ENCODE assay signal across 12 cellular contexts in the genomic region with DNA sequence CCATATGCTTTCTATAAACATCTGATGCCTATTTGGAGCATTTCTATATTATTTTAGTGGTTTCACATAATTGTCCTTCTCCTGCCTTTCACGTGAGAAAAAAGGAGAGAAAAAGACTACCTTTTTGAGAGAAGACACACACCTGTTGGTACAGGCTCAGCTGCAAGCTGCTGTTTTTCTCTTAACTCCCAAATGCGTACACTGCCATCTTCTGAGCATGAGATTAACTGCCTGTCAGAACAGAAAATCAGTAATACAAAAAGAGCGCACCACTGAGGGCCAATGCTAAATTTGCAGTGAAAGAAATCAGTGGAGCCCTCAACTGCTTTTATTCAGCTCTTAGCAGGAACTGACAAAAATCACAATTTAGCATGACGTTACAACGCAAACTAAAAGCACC. TPM values are rescaled to one million over a fixed set of nuclear protein-coding genes. Genes with fewer than 3 reads are reported as not detected.
DNase-seq lines count a peak whose midpoint lies in the region; ATAC-seq, FAIRE-seq and TF ChIP-seq lines count a peak whose summit lies in the region.
"Had no signal": no experiment of that assay in that cellular context is flagged by ENCODE, and none has a peak within 500 bp of the region (broad histone marks: within the 10 kb centered on the region; RNA-seq: fewer than 3 reads in every experiment).

No MANE protein-coding gene starts in this region.

- no peaks in the 10 kb centered on the region for H3K9me3 ChIP-seq in HepG2 (ENCODE audit: low read length)

- no peaks in the 10 kb centered on the region for H3K79me2 ChIP-seq in HepG2 (ENCODE audit: insufficient read depth, low read length)

- H3K27me3 ChIP-seq in HepG2 (ENCODE audit: control insufficient read depth in 1 of 2, insufficient read depth in 2 of 2, low read length in 2 of 2), result no peaks in the 10 kb centered on the region

- no peak for TF ChIP-seq POLR2A in HepG2 (IDR thresholded peaks at IDR 0.05; ENCODE audit: insufficient read depth in 1 of 2, low read depth in 2 of 2, low read length in 2 of 2)

- DNase-seq in D721Med (ENCODE audit: insufficient read length, low spot score), result no peak
- peak; percentile 17 for DNase-seq in SK-N-DZ (ENCODE audit: low spot score)
- peak; percentile 18 for DNase-seq in HepG2 (ENCODE audit: low spot score)
- DNase-seq in GDM1 (lab: John Stamatoyannopoulos, UW), result no peak
- DNase-seq in NCI-H446 treated with DMSO at 0.1 percent for 48 hours (lab: John Stamatoyannopoulos, UW), result no peak
- no peak for DNase-seq in activated T-cell treated with anti-CD3 and anti-CD28 coated beads, Interleukin-2, amount 50 U/mL, for 1 hour
- no peak for DNase-seq in RWPE1 (ENCODE audit: low spot score)
- DNase-seq: NCI-H1048 had no signal

- no peaks in the 10 kb centered on the region for H4K20me1 ChIP-seq in HepG2 (ENCODE audit: insufficient read depth, low read length)

- CTCF ChIA-PET in HepG2 (lab: Yijun Ruan, JAX; ENCODE audit: low intra/inter-chr PET ratio, low total read pairs), result no interaction called here
- CTCF ChIA-PET in RWPE1 (lab: Yijun Ruan, JAX), result interaction anchor here (0.6 to 1.8 kb wide), 5 partner anchors 10 to 351 kb away, joined by 3 to 5 read pairs (median 3); no protein-coding TSS in a partner anchor

- intact Hi-C loops in HepG2 (cut with micrococcal nuclease; ENCODE audit: unreplicated experiment), result loop anchor here (5.0 kb wide), 1 partner anchor 295 kb away; no protein-coding TSS in a partner anchor

- H3K9ac ChIP-seq in HepG2 (ENCODE audit: insufficient read depth, low read depth, low read length), result no peak overlapping the region

- FAIRE-seq in D721Med (lab: Jason Lieb, UNC), result no peak
- peak; percentile 30 for FAIRE-seq in HepG2 (lab: Jason Lieb, UNC)
- FAIRE-seq: endometrium, keratinocyte had no signal

- H3K36me3 ChIP-seq in HepG2 (replicated peaks in 1 of 2; ENCODE audit: control insufficient read depth in 1 of 2, insufficient read depth in 2 of 2, low read length in 2 of 2), result peaks cover 0 to 1% of the 10 kb centered on the region in 2 experiments; a peak in 3 of 5 replicates

- no TSS peak for BruUV-seq in HepG2 (replicated peaks; lab: Mats Ljungman, UMichigan)

- H3K4me1 ChIP-seq in HepG2 (ENCODE audit: insufficient read depth, low read length), result no peaks in the 10 kb centered on the region

- TF ChIP-seq EP300 in Ishikawa (IDR thresholded peaks at IDR 0.05; ENCODE audit: borderline replicate concordance) (no peak), HepG2 (IDR thresholded peaks at IDR 0.05; ENCODE audit: low read depth in 2 of 2, low read length in 2 of 2) (no peak), HepG2 (CRISPR knock-in tag; IDR thresholded peaks at IDR 0.05; ENCODE audit: borderline replicate concordance) (no peak)

- no peak for ATAC-seq in HepG2
- ATAC-seq: sciatic nerve had no signal

- no peak overlapping the region for H2AFZ ChIP-seq in HepG2 (ENCODE audit: low read length)

- POLR2A ChIA-PET in HepG2 (lab: Yijun Ruan, JAX) (no interaction called here), RWPE1 (lab: Yijun Ruan, JAX; ENCODE audit: low non-redundant PET) (no interaction called here)

- in situ Hi-C loops in HepG2 (cut with HindIII; ENCODE audit: extremely low pct_ligation_motif_present, low pct_unique_long_range_greater_than_20kb), result no loop called here

- peak; percentile 19; the same call in 1 of the 2 replicates for TF ChIP-seq RAD21 in Ishikawa (IDR thresholded peaks at IDR 0.05; ENCODE audit: low read depth)
- no peak for TF ChIP-seq RAD21 in HepG2 (CRISPR knock-in tag; IDR thresholded peaks at IDR 0.05)

- H3K27ac ChIP-seq in HepG2 (ENCODE audit: extremely low read length, insufficient read depth, low read length), result no peak overlapping the region
- H3K27ac ChIP-seq in RWPE1, result no peak overlapping the region

- TF ChIP-seq CTCF in D721Med (IDR thresholded peaks at IDR 0.05; ENCODE audit: insufficient read depth, missing control alignments) (peak; percentile 50), HepG2 (CRISPR knock-in tag; IDR thresholded peaks at IDR 0.05) (peak; percentile 61), RWPE1 (conservative IDR thresholded peaks at IDR 0.05; ENCODE audit: low read depth) (no peak)

- no peak overlapping the region for H3K4me2 ChIP-seq in HepG2 (ENCODE audit: low read depth, low read length)

- 92% methylated on average over 5 of the region's 5 CpGs for WGBS in HepG2 (ENCODE audit: low lambda C conversion rate)

- H3K4me3 ChIP-seq in HepG2 (replicated peaks in 1 of 3; ENCODE audit: insufficient read depth in 1 of 3, low read depth in 2 of 3, low read length in 3 of 3), result no peak overlapping the region

TF ChIP-seq in Ishikawa, 13 proteins besides CTCF, POLR2A, EP300 and RAD21 (continues in another document):
- TF ChIP-seq, protein P1, sequence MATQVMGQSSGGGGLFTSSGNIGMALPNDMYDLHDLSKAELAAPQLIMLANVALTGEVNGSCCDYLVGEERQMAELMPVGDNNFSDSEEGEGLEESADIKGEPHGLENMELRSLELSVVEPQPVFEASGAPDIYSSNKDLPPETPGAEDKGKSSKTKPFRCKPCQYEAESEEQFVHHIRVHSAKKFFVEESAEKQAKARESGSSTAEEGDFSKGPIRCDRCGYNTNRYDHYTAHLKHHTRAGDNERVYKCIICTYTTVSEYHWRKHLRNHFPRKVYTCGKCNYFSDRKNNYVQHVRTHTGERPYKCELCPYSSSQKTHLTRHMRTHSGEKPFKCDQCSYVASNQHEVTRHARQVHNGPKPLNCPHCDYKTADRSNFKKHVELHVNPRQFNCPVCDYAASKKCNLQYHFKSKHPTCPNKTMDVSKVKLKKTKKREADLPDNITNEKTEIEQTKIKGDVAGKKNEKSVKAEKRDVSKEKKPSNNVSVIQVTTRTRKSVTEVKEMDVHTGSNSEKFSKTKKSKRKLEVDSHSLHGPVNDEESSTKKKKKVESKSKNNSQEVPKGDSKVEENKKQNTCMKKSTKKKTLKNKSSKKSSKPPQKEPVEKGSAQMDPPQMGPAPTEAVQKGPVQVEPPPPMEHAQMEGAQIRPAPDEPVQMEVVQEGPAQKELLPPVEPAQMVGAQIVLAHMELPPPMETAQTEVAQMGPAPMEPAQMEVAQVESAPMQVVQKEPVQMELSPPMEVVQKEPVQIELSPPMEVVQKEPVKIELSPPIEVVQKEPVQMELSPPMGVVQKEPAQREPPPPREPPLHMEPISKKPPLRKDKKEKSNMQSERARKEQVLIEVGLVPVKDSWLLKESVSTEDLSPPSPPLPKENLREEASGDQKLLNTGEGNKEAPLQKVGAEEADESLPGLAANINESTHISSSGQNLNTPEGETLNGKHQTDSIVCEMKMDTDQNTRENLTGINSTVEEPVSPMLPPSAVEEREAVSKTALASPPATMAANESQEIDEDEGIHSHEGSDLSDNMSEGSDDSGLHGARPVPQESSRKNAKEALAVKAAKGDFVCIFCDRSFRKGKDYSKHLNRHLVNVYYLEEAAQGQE (IDR thresholded peaks at IDR 0.05; ENCODE audit: low read depth), result no peak

TF ChIP-seq in HepG2, 621 proteins besides CTCF, POLR2A, EP300 and RAD21:
- TF ChIP-seq SMC3 (IDR thresholded peaks at IDR 0.05; ENCODE audit: low read length), result peak; percentile 27; the same call in 1 of the 2 replicates
- no peak for TF ChIP-seq TEAD3 (CRISPR knock-in tag; optimal IDR thresholded peaks at IDR 0.05; ENCODE audit: borderline replicate concordance)
- peak; percentile 55 for TF ChIP-seq STAG1 (CRISPR knock-in tag; IDR thresholded peaks at IDR 0.05)

RNA-seq across cellular contexts. Expression of a gene that starts 54.9 kb away (rescaled TPM):
- 47.5 and 61.9 TPM in 2 replicates for polyA plus RNA-seq in SK-N-DZ (2014; cell fraction: cytosol; rRNA removed)
- polyA plus RNA-seq in SK-N-DZ (2014; cell fraction: nucleus; rRNA removed), result 28.6 and 40.8 TPM in 2 replicates
- total RNA-seq in HepG2 (2016; rRNA removed; fragmentation: Illumina TruSeq; extraction: Trizol), result 39.3 and 52.8 TPM in 2 replicates
- 30.5 and 31.6 TPM in 2 replicates for total RNA-seq in HepG2 (2016; cell fraction: cytosol; rRNA removed; fragmentation: Illumina TruSeq; extraction: Trizol; ENCODE audit: low read depth)
- total RNA-seq in HepG2 (2016; cell fraction: insoluble cytoplasmic fraction; rRNA removed; fragmentation: Illumina TruSeq; extraction: Trizol), result 41.1 and 50.2 TPM in 2 replicates
- total RNA-seq in HepG2 (2016; cell fraction: membrane; rRNA removed; fragmentation: Illumina TruSeq; extraction: Trizol), result 22.4 and 24.4 TPM in 2 replicates
- 23.6 and 25.8 TPM in 2 replicates for total RNA-seq in HepG2 (2016; cell fraction: nucleus; rRNA removed; fragmentation: Illumina TruSeq; extraction: Trizol)
- polyA plus RNA-seq in HepG2 (2011; rRNA removed), result 17.9 and 18.9 TPM in 2 replicates
- polyA plus RNA-seq in HepG2 (2011; cell fraction: cytosol; rRNA removed), result 11.8 and 17.2 TPM in 2 replicates
- polyA plus RNA-seq in HepG2 (2011; cell fraction: nucleus; rRNA removed), result 10.5 and 11.5 TPM in 2 replicates
- 20.3 TPM in 2 replicates for polyA plus RNA-seq in HepG2 (2012)
- polyA plus RNA-seq in HepG2 (2016; cell fraction: cytosol; fragmentation: Illumina TruSeq; extraction: Trizol; ENCODE audit: low read depth), result 7.4 and 8.6 TPM in 2 replicates
- polyA plus RNA-seq in HepG2 (2016; cell fraction: insoluble cytoplasmic fraction; fragmentation: Illumina TruSeq; extraction: Trizol; ENCODE audit: low read depth), result 39.8 and 47.6 TPM in 2 replicates
- 10.2 and 11.6 TPM in 2 replicates for polyA plus RNA-seq in HepG2 (2016; cell fraction: membrane; fragmentation: Illumina TruSeq; extraction: Trizol; ENCODE audit: low read depth)
- polyA plus RNA-seq in HepG2 (2016; cell fraction: nucleus; fragmentation: Illumina TruSeq; extraction: Trizol; ENCODE audit: insufficient read depth, low read depth), result 19.2 and 29.6 TPM in 2 replicates
- polyA minus RNA-seq in HepG2 (2011; rRNA and poly(A)+ RNA removed; ENCODE audit: low replicate concordance), result 14.5 and 23.5 TPM in 2 replicates
- 18.2 and 19.1 TPM in 2 replicates for polyA minus RNA-seq in HepG2 (2011; cell fraction: cytosol; rRNA and poly(A)+ RNA removed)
- 44.9 and 53.0 TPM in 2 replicates for polyA minus RNA-seq in HepG2 (2011; cell fraction: nucleus; rRNA and poly(A)+ RNA removed)

Comparison
In these comparisons a context has a peak if more than half of its experiments do, and no peak if none do; other contexts are left out.
1. DNase-seq: peak in SK-N-DZ (single experiment) and HepG2 (single experiment); none in D721Med (single experiment), GDM1 (single experiment), NCI-H446 treated with DMSO at 0.1 percent for 48 hours (single experiment), activated T-cell treated with anti-CD3 and anti-CD28 coated beads, Interleukin-2, amount 50 U/mL, for 1 hour (single experiment) and RWPE1 (single experiment).